1 cellular context compared by ENCODE assay signal in the genomic region with DNA sequence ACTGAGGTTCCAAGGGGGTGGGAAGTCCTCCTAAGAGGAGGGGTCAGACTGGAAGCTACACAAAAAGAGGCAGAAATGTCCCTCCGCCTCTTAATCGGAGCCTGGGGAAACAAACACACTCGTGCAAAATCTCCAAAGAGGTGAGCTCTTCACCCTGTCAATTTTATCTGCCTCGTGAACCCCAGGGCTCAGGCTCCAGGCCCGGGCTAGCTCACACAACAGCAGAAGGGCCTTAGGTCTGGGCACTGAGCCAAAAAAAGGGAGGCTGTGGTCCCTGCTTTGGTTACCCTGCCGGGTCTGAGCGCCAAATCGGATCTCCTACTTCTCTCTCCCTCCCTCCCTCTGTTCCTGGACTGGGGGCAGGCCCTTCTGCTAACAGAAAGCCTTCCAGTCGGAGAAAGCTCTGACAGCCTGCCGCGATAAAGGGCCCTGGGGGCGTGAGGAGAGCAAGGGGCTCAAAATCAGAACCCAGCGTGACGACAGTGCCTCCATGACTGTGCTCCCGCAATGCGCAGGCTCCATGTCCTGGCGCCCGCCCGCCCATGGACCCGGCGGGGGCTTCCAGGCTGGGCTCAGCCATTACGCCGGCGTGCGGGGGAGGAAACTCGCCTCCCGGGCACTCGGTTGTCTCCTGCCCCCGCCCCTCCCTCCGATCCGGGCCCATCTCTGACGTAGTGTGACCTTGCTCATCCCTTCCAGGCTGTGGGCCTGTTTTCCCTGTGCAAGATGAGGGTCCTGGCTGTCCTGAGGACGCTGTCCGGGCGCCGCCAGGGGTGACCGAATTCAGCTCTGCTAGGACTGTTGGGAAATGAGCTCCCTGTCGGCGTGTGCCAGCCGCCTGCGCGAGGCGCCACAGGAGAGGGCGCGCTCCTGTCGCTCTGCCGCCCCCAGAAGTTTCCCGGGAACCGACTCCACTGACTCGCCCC.
TF ChIP-seq lines count a peak whose summit lies in the region.

No MANE protein-coding gene starts in this region.

TF ChIP-seq in GM12878, 131 proteins besides CTCF, POLR2A, EP300 and RAD21 (continued from another document):
- TF ChIP-seq KAT2A (conservative IDR thresholded peaks at IDR 0.05; ENCODE audit: control insufficient read depth, low read depth, low read length): no peak
- peak in 1 of 2 experiments; percentile 62; a peak in 2 of 4 replicates for TF ChIP-seq BHLHE40 (IDR thresholded peaks at IDR 0.05; ENCODE audit: borderline replicate concordance in 1 of 2, low read depth in 2 of 2, low read length in 1 of 2)
- TF ChIP-seq ZNF24 (IDR thresholded peaks at IDR 0.05): no peak
- no peak for TF ChIP-seq IRF3 (IDR thresholded peaks at IDR 0.05)
- no peak for TF ChIP-seq RELA (IDR thresholded peaks at IDR 0.05; ENCODE audit: borderline replicate concordance, partially characterized antibody)
- 0 out of 2 replicates have a peak, but pooled peaks have one; percentile 11 for TF ChIP-seq PKNOX1 (IDR thresholded peaks at IDR 0.05)
- TF ChIP-seq SMAD5 (IDR thresholded peaks at IDR 0.05; ENCODE audit: low read depth): no peak
- TF ChIP-seq ATF2 (IDR thresholded peaks at IDR 0.05; ENCODE audit: low read length): no peak
- no peak for TF ChIP-seq MLLT1 (IDR thresholded peaks at IDR 0.05)
